In the genomic region with DNA sequence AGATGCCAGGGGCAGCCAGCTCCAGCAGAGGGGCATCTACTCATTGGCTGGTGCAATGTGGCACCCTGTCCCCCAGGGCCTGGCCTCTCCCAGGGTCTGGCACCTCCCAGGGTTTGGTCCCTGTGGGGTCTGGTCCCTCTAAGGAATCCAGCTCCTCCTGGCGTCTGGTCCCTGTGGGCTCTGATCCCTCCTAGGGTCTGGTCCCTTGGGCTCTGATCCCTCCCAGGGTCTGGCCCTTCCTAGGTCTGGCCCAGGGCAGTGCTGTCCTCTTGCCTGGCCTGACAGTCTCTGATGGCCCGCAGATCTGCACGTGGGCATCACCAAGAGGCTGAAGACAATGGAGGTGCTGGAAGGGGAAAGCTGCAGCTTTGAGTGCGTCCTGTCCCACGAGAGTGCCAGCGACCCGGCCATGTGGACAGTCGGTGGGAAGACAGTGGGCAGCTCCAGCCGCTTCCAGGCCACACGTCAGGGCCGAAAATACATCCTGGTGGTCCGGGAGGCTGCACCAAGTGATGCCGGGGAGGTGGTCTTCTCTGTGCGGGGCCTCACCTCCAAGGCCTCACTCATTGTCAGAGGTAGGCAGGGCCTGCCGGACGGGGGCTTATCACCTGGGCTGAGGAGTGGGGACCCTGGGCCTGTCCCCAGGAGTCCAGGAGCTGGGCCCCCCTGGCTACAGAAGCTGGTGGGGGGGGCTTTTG, we compare ENCODE assay signal across 26 cellular contexts.
DNase-seq lines count a peak whose midpoint lies in the region; ATAC-seq and TF ChIP-seq lines count a peak whose summit lies in the region.
"Had no signal": no experiment of that assay in that cellular context is flagged by ENCODE, and none has a peak within 500 bp of the region (broad histone marks: within the 10 kb centered on the region; RNA-seq: fewer than 3 reads in every experiment).

No MANE protein-coding gene starts in this region.

- TF ChIP-seq POLR2A in stomach (IDR thresholded peaks at IDR 0.05), result no peak

- H3K27ac ChIP-seq in stomach, result no peak overlapping the region
- H3K27ac ChIP-seq: 22Rv1, KMS-11, thyroid gland had no signal

- POLR2A ChIA-PET in WTC11 (lab: Charles Lee), result no interaction called here

- ATAC-seq in WTC11 (no peak), GM19467 (IDR thresholded peaks at IDR 0.05; ENCODE audit: unreplicated experiment) (no peak), GM21515 (IDR thresholded peaks at IDR 0.05; ENCODE audit: unreplicated experiment) (no peak)
- ATAC-seq: CD8-positive, alpha-beta T cell; naive thymus-derived CD8-positive, alpha-beta T cell; Panc1 had no signal

- H3K4me3 ChIP-seq in stomach, result no peak overlapping the region
- H3K4me3 ChIP-seq: thyroid gland had no signal

- CTCF ChIA-PET in WTC11 (lab: Charles Lee), result interaction anchor here (1.2 to 1.9 kb wide), 3 partner anchors 8 to 116 kb away, joined by 3 to 4 read pairs (median 4); a partner anchor contains a TSS

- peaks cover 0 to 3% (median 2%) of the 10 kb centered on the region in 4 donors for H3K4me1 ChIP-seq in stomach
- H3K4me1 ChIP-seq: thyroid gland had no signal

- no peaks in the 10 kb centered on the region for H3K4me1 Mint-ChIP-seq in WTC11
- H3K4me1 Mint-ChIP-seq: mesothelial cell of epicardium had no signal

- WGBS in stomach, 5 donors, result 91 to 94% (median 94%) methylated on average over 15 to 16 of the region's 16 CpGs

- no peaks in the 10 kb centered on the region for H3K27me3 ChIP-seq in stomach
- H3K27me3 ChIP-seq: thyroid gland had no signal

- H3K36me3 ChIP-seq in stomach, result peaks cover 0 to 77% (median 48%) of the 10 kb centered on the region in 4 donors
- H3K36me3 ChIP-seq: thyroid gland had no signal

- no peak for TF ChIP-seq CTCF in WTC11 (IDR thresholded peaks at IDR 0.05)
- TF ChIP-seq CTCF in stomach (IDR thresholded peaks at IDR 0.05), result no peak

- no peaks in the 10 kb centered on the region for H3K27me3 Mint-ChIP-seq in WTC11 (ENCODE audit: low read depth)
- H3K27me3 Mint-ChIP-seq: activated naive CD8-positive, alpha-beta T cell; naive thymus-derived CD8-positive, alpha-beta T cell had no signal

- H3K36me3 Mint-ChIP-seq in WTC11, result peaks cover 22% of the 10 kb centered on the region

- no peak overlapping the region for H3K4me3 Mint-ChIP-seq in WTC11
- H3K4me3 Mint-ChIP-seq: activated naive CD8-positive, alpha-beta T cell; activated T-helper 1 cell treated with anti-CD3 and anti-CD28 coated beads, Interleukin-12 subunit alpha, Interleukin-12 subunit beta, Interleukin-2, Interleukin-4 antibody, amounts not matched to agents 30 ng/mL and 10 ng/mL and 1 ng/mL, durations not matched to agents 14 hours and 24 hours and 36 hours; CD8-positive, alpha-beta T cell; mesothelial cell of epicardium; naive thymus-derived CD8-positive, alpha-beta T cell; T-helper 1 cell treated with Interleukin-12 subunit alpha and Interleukin-12 subunit beta and Interleukin-4 antibody, amounts not matched to agents 30 μg/mL and 1 μg/mL, for 36 hours had no signal

- TF ChIP-seq EP300 in stomach (IDR thresholded peaks at IDR 0.05), result no peak

- intact Hi-C loops in stomach (cut with DNase I; ENCODE audit: low total_unique reads), result no loop called here

- no peaks in the 10 kb centered on the region for H3K9me3 ChIP-seq in stomach
- H3K9me3 ChIP-seq: thyroid gland had no signal

- no peaks in the 10 kb centered on the region for H3K9me3 Mint-ChIP-seq in WTC11
- H3K9me3 Mint-ChIP-seq: activated T-helper 1 cell treated with anti-CD3 and anti-CD28 coated beads, Interleukin-12 subunit alpha, Interleukin-12 subunit beta, Interleukin-2, Interleukin-4 antibody, amounts not matched to agents 30 ng/mL and 10 ng/mL and 1 ng/mL, durations not matched to agents 14 hours and 24 hours and 36 hours; CD8-positive, alpha-beta T cell; mesothelial cell of epicardium; naive thymus-derived CD8-positive, alpha-beta T cell; T-helper 1 cell treated with Interleukin-12 subunit alpha and Interleukin-12 subunit beta and Interleukin-4 antibody, amounts not matched to agents 30 μg/mL and 1 μg/mL, for 36 hours had no signal

- H3K27ac Mint-ChIP-seq in WTC11, result no peak overlapping the region
- H3K27ac Mint-ChIP-seq: activated naive CD8-positive, alpha-beta T cell; activated T-helper 1 cell treated with anti-CD3 and anti-CD28 coated beads, Interleukin-12 subunit alpha, Interleukin-12 subunit beta, Interleukin-2, Interleukin-4 antibody, amounts not matched to agents 30 ng/mL and 10 ng/mL and 1 ng/mL, durations not matched to agents 14 hours and 24 hours and 36 hours; CD8-positive, alpha-beta T cell; mesothelial cell of epicardium; T-helper 1 cell treated with Interleukin-12 subunit alpha and Interleukin-12 subunit beta and Interleukin-4 antibody, amounts not matched to agents 30 μg/mL and 1 μg/mL, for 36 hours had no signal

- DNase-seq in activated CD8-positive, alpha-beta memory T cell treated with anti-CD3 and anti-CD28 coated beads for 24 hours, result peak; percentile 48
- DNase-seq in activated CD8-positive, alpha-beta memory T cell treated with anti-CD3 and anti-CD28 coated beads, Interleukin-2, amount 50 U/mL, for 4 hours, result no peak
- DNase-seq in WTC11 (ENCODE audit: low spot score) (peak; percentile 5), islet precursor cell (peak; percentile 49), stomach (peak; percentile 23), NCI-H2196 (lab: John Stamatoyannopoulos, UW; ENCODE audit: unreplicated experiment) (no peak)
- DNase-seq: activated CD4-positive, alpha-beta T cell treated with anti-CD3 and anti-CD28 coated beads for 48 hours; caudate nucleus; CD8-positive, alpha-beta T cell; NCI-H146; NCI-H510A treated with DMSO at 0.1 percent for 48 hours; NK-92 treated with Interleukin-12 subunit alpha and Interleukin-12 subunit beta, amount 100 ng/mL, for 24 hours; stimulated activated CD4-positive, alpha-beta T cell treated with anti-CD3 and anti-CD28 coated beads, Interleukin-12 subunit alpha, Interleukin-12 subunit beta, amount 100 ng/mL, for 4 hours; stimulated activated CD4-positive, alpha-beta T cell treated with anti-CD3 and anti-CD28 coated beads, Interleukin-4, amount 100 ng/mL, for 4 hours; stimulated activated naive CD4-positive, alpha-beta T cell; thyroid gland had no signal

TF ChIP-seq in WTC11, 78 proteins besides CTCF, POLR2A, EP300 and RAD21 (continues in another document):
- TF ChIP-seq NR2C2 (CRISPR knock-in tag; IDR thresholded peaks at IDR 0.05) (no peak), CREB1 (CRISPR knock-in tag; IDR thresholded peaks at IDR 0.05) (no peak), JUN (CRISPR knock-in tag; IDR thresholded peaks at IDR 0.05) (no peak), RELA (CRISPR knock-in tag; IDR thresholded peaks at IDR 0.05; ENCODE audit: borderline replicate concordance) (no peak), NFYB (CRISPR knock-in tag; conservative IDR thresholded peaks at IDR 0.05; ENCODE audit: low read depth) (no peak), TEAD1 (CRISPR knock-in tag; IDR thresholded peaks at IDR 0.05) (no peak)
- TF ChIP-seq, protein P1, sequence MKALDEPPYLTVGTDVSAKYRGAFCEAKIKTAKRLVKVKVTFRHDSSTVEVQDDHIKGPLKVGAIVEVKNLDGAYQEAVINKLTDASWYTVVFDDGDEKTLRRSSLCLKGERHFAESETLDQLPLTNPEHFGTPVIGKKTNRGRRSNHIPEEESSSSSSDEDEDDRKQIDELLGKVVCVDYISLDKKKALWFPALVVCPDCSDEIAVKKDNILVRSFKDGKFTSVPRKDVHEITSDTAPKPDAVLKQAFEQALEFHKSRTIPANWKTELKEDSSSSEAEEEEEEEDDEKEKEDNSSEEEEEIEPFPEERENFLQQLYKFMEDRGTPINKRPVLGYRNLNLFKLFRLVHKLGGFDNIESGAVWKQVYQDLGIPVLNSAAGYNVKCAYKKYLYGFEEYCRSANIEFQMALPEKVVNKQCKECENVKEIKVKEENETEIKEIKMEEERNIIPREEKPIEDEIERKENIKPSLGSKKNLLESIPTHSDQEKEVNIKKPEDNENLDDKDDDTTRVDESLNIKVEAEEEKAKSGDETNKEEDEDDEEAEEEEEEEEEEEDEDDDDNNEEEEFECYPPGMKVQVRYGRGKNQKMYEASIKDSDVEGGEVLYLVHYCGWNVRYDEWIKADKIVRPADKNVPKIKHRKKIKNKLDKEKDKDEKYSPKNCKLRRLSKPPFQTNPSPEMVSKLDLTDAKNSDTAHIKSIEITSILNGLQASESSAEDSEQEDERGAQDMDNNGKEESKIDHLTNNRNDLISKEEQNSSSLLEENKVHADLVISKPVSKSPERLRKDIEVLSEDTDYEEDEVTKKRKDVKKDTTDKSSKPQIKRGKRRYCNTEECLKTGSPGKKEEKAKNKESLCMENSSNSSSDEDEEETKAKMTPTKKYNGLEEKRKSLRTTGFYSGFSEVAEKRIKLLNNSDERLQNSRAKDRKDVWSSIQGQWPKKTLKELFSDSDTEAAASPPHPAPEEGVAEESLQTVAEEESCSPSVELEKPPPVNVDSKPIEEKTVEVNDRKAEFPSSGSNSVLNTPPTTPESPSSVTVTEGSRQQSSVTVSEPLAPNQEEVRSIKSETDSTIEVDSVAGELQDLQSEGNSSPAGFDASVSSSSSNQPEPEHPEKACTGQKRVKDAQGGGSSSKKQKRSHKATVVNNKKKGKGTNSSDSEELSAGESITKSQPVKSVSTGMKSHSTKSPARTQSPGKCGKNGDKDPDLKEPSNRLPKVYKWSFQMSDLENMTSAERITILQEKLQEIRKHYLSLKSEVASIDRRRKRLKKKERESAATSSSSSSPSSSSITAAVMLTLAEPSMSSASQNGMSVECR (CRISPR knock-in tag; IDR thresholded peaks at IDR 0.05; ENCODE audit: borderline replicate concordance), result no peak

Comparison
In these comparisons a context has a peak if more than half of its experiments do, and no peak if none do; other contexts are left out.
1. DNase-seq: peak in activated CD8-positive, alpha-beta memory T cell treated with anti-CD3 and anti-CD28 coated beads for 24 hours (single experiment), WTC11 (single experiment), islet precursor cell (single experiment) and stomach (single experiment); none in activated CD8-positive, alpha-beta memory T cell treated with anti-CD3 and anti-CD28 coated beads, Interleukin-2, amount 50 U/mL, for 4 hours (single experiment) and NCI-H2196 (single experiment).